In genomic region chr6:33418690-33419291, GRCh38 we compare ENCODE assay signal across 8 cellular contexts. TPM values are rescaled to one million over a fixed set of nuclear protein-coding genes. Genes with fewer than 3 reads are reported as not detected.
DNase-seq lines count a peak whose midpoint lies in the region; ATAC-seq and TF ChIP-seq lines count a peak whose summit lies in the region.

No MANE protein-coding gene starts in this region.

- H3K9me3 Mint-ChIP-seq in CD14-positive monocyte (peaks cover 0 to 2% (median 0%) of the 10 kb centered on the region in 7 donors), memory B cell (no peaks in the 10 kb centered on the region), type B pancreatic cell (no peaks in the 10 kb centered on the region)

- intact Hi-C loops in CD14-positive monocyte (cut with micrococcal nuclease): loop anchor here in 1 of 2 donors (5.0 to 10.0 kb wide), 3 partner anchors 34 to 214 kb away; partner anchors contain the start of genes HSD17B8, RING1, RXRB and SLC39A7

- H3K36me3 Mint-ChIP-seq in CD14-positive monocyte: peaks cover 27 to 30% of the 10 kb centered on the region in 2 donors
- peaks cover 12% of the 10 kb centered on the region for H3K36me3 Mint-ChIP-seq in memory B cell
- H3K36me3 Mint-ChIP-seq in type B pancreatic cell: peaks cover 18% of the 10 kb centered on the region

- DNase-seq in CD14-positive monocyte (ENCODE audit: low spot score) (peak; percentile 26), NT2/D1 (ENCODE audit: low read depth, low spot score) (no peak), brain microvascular endothelial cell (peak; percentile 47), memory B cell (ENCODE audit: low spot score in 2 of 2) (no peak), type B pancreatic cell (ENCODE audit: extremely low spot score, unreplicated experiment) (no peak), SW 1271 (lab: John Stamatoyannopoulos, UW) (no peak)

- H3K9me3 ChIP-seq in NT2/D1 (ENCODE audit: insufficient read depth, low read length): no peaks in the 10 kb centered on the region

- peak overlapping the region; percentile 83 for H3K9ac ChIP-seq in NT2/D1 (ENCODE audit: insufficient read length, low read depth)

- H3K27ac Mint-ChIP-seq in CD14-positive monocyte (peak overlapping the region; percentile 95 to 98 (median 96)), memory B cell (peak overlapping the region; percentile 92), type B pancreatic cell (peak overlapping the region; percentile 99)

- H3K27me3 ChIP-seq in NT2/D1 (ENCODE audit: insufficient read depth, insufficient read length) (no peaks in the 10 kb centered on the region), brain microvascular endothelial cell (replicated peaks) (no peaks in the 10 kb centered on the region)

- H3K4me3 Mint-ChIP-seq in CD14-positive monocyte (peak overlapping the region; percentile 86 to 87), memory B cell (peak overlapping the region; percentile 91), type B pancreatic cell (peak overlapping the region; percentile 96)

- H3K4me3 ChIP-seq in NT2/D1 (ENCODE audit: insufficient read length, low read depth) (peak overlapping the region; percentile 51), brain microvascular endothelial cell (ENCODE audit: low read depth, low read length) (peak overlapping the region; percentile 41)

- H3K4me1 Mint-ChIP-seq in CD14-positive monocyte (peaks cover 42% of the 10 kb centered on the region), memory B cell (peaks cover 37% of the 10 kb centered on the region), type B pancreatic cell (ENCODE audit: unreplicated experiment) (peaks cover 57% of the 10 kb centered on the region)

- ATAC-seq in memory B cell (ENCODE audit: low read depth) (no peak), HG03432 (IDR thresholded peaks at IDR 0.05; ENCODE audit: unreplicated experiment) (no peak), HG03439 (IDR thresholded peaks at IDR 0.05; ENCODE audit: unreplicated experiment) (no peak)

- peak overlapping the region; percentile 80 for H3K27ac ChIP-seq in brain microvascular endothelial cell

- H3K27me3 Mint-ChIP-seq in CD14-positive monocyte (ENCODE audit: low read depth in 3 of 3) (peaks cover 3 to 21% (median 16%) of the 10 kb centered on the region in 3 donors), memory B cell (no peaks in the 10 kb centered on the region), type B pancreatic cell (peaks cover 8% of the 10 kb centered on the region)

- peaks cover 47% of the 10 kb centered on the region for H3K36me3 ChIP-seq in NT2/D1 (ENCODE audit: insufficient read depth, insufficient read length, low read length)
- H3K36me3 ChIP-seq in brain microvascular endothelial cell (replicated peaks): peaks cover 19% of the 10 kb centered on the region

- in situ Hi-C loops in brain microvascular endothelial cell (cut with HindIII; ENCODE audit: low pct_ligation_motif_present, low sequenced_read_pairs): no loop called here

- TF ChIP-seq CTCF in CD14-positive monocyte (IDR thresholded peaks at IDR 0.05) (no peak), brain microvascular endothelial cell (IDR thresholded peaks at IDR 0.05; ENCODE audit: low read depth, low read length, missing control alignments) (no peak), type B pancreatic cell (conservative IDR thresholded peaks at IDR 0.05) (no peak)

- H3K4me1 ChIP-seq in NT2/D1 (ENCODE audit: insufficient read depth, insufficient read length): peaks cover 4% of the 10 kb centered on the region

RNA-seq across cellular contexts. Expression of gene CUTA, which starts 0.9 kb away (rescaled TPM):
- polyA plus RNA-seq in CD14-positive monocyte: 100 to 1,000 TPM; 153 to 160 TPM
- total RNA-seq in type B pancreatic cell (ENCODE audit: low replicate concordance): 212 and 278 TPM in 2 replicates

RNA-seq across cellular contexts. Expression of gene SYNGAP1, which starts 1.1 kb away (rescaled TPM):
- not detected for polyA plus RNA-seq in CD14-positive monocyte
- total RNA-seq in type B pancreatic cell (ENCODE audit: low replicate concordance): 18.4 and 74.1 TPM in 2 replicates

RNA-seq across cellular contexts. Expression of gene PHF1, which starts 8.0 kb away (rescaled TPM):
- polyA plus RNA-seq in CD14-positive monocyte: 1 to 10 TPM; 3.0 to 3.5 TPM
- 23.8 and 49.6 TPM in 2 replicates for total RNA-seq in type B pancreatic cell (ENCODE audit: low replicate concordance)

RNA-seq across cellular contexts. Expression of gene KIFC1, which starts 27.2 kb away (rescaled TPM):
- polyA plus RNA-seq in CD14-positive monocyte: under 1 TPM; 0.14 to 0.68 TPM
- 28.0 and 67.7 TPM in 2 replicates for total RNA-seq in type B pancreatic cell (ENCODE audit: low replicate concordance)

RNA-seq across cellular contexts. Expression of gene ZBTB9, which starts 35.6 kb away (rescaled TPM):
- polyA plus RNA-seq in CD14-positive monocyte: 1 to 10 TPM in 1 of 2 donors, under 1 TPM in 1; 0.42 to 2.0 TPM
- 11.3 and 14.5 TPM in 2 replicates for total RNA-seq in type B pancreatic cell (ENCODE audit: low replicate concordance)

Comparison
In these comparisons a context has a peak if more than half of its experiments do, and no peak if none do; other contexts are left out.
1. DNase-seq: peak in CD14-positive monocyte (single experiment) and brain microvascular endothelial cell (single experiment); none in NT2/D1 (single experiment), memory B cell (0 of 2), type B pancreatic cell (single experiment) and SW 1271 (0 of 2).
2. Peak in every context shown above with its lines, with median percentiles within 50 percentile points of each other: H3K27ac Mint-ChIP-seq and H3K4me3 Mint-ChIP-seq.